In genomic region chr1:159302036-159302435, GRCh38 we compare ENCODE assay signal across 34 cellular contexts. TPM values are rescaled to one million over a fixed set of nuclear protein-coding genes. Genes with fewer than 3 reads are reported as not detected.
"Had no signal": no experiment of that assay in that cellular context is flagged by ENCODE, and none has a peak within 500 bp of the region (broad histone marks: within the 10 kb centered on the region; RNA-seq: fewer than 3 reads in every experiment).

TSS of gene FCER1A (plus strand) at chr1:159302336. CDS start at chr1:159302365, 29 bp downstream.

- H3K4me3 ChIP-seq: esophagus squamous epithelium, psoas muscle, sigmoid colon, thyroid gland, upper lobe of left lung had no signal

- DNase-seq: activated CD4-positive, alpha-beta T cell treated with anti-CD3 and anti-CD28 coated beads for 1 hour; activated CD4-positive, alpha-beta T cell treated with anti-CD3 and anti-CD28 coated beads, Interleukin-2, amount 50 U/mL, for 1 hour; activated CD8-positive, alpha-beta T cell treated with anti-CD3 and anti-CD28 coated beads for 36 hours; activated gamma-delta T cell treated with Interleukin-2 at 50 U/mL for 16 hours; activated naive CD4-positive, alpha-beta T cell treated with anti-CD3 and anti-CD28 coated beads, Interleukin-2, amount 50 U/mL, for 16 hours; activated T-cell treated with anti-CD3 and anti-CD28 coated beads, Interleukin-2, amount 50 U/mL, for 4 hours; amniotic stem cell; brain microvascular endothelial cell; dermis blood vessel endothelial cell; effector CD4-positive, alpha-beta T cell; esophagus squamous epithelium; foreskin melanocyte; left cardiac atrium; left ventricle myocardium superior; mammary epithelial cell; naive B cell; nucleus accumbens; psoas muscle; sigmoid colon; small intestine; stimulated activated CD4-positive, alpha-beta T cell treated with anti-CD3 and anti-CD28 coated beads, Interleukin-4, amount 100 ng/mL, for 24 hours; stimulated activated naive CD8-positive, alpha-beta T cell treated with anti-CD3 and anti-CD28 coated beads, Interleukin-15, amount 100 ng/mL, for 72 hours; substantia nigra; T-cell; thyroid gland; upper lobe of left lung had no signal

- ATAC-seq: activated CD8-positive, alpha-beta T cell treated with anti-CD3 and anti-CD28 coated beads for 36 hours; activated T-cell treated with anti-CD3 and anti-CD28 coated beads, Interleukin-2, amount 50 U/mL, for 4 hours; activated T-helper 17 cell treated with anti-CD3 and anti-CD28 coated beads, Interleukin-2, amount 50 U/mL, for 72 hours; left cardiac atrium; left ventricle myocardium superior; psoas muscle; stimulated activated memory B cell treated with anti-CD40 and anti-IgM and Interleukin-4, amounts not matched to agents 10 μg/mL and 1 μg/mL and 100 μg/mL, for 72 hours; stimulated activated naive CD8-positive, alpha-beta T cell treated with anti-CD3 and anti-CD28 coated beads, Interleukin-15, amount 100 ng/mL, for 72 hours; T-cell; WTC11 had no signal

- H3K27me3 ChIP-seq: brain microvascular endothelial cell, esophagus squamous epithelium, sigmoid colon, thyroid gland, upper lobe of left lung had no signal

- H3K4me1 ChIP-seq: esophagus squamous epithelium, parathyroid adenoma, psoas muscle, sigmoid colon, thyroid gland, upper lobe of left lung had no signal

- H3K9me3 ChIP-seq: esophagus squamous epithelium, psoas muscle, sigmoid colon, thyroid gland, upper lobe of left lung had no signal

RNA-seq across cellular contexts. Expression of gene FCER1A, which starts in this region (rescaled TPM):
- total RNA-seq: activated CD8-positive, alpha-beta T cell treated with anti-CD3 and anti-CD28 coated beads for 36 hours; activated T-cell treated with anti-CD3 and anti-CD28 coated beads, Interleukin-2, amount 50 U/mL, for 4 hours; activated T-helper 17 cell treated with anti-CD3 and anti-CD28 coated beads, Interleukin-2, amount 50 U/mL, for 72 hours; astrocyte; chondrocyte; dermis blood vessel endothelial cell; glomerular endothelial cell; mammary epithelial cell; neural crest cell; WTC11 had no signal
